8 cellular contexts compared by ENCODE assay signal in genomic region chr5:37370550-37370863, GRCh38. TPM values are rescaled to one million over a fixed set of nuclear protein-coding genes. Genes with fewer than 3 reads are reported as not detected.
DNase-seq lines count a peak whose midpoint lies in the region; ATAC-seq and TF ChIP-seq lines count a peak whose summit lies in the region.

No MANE protein-coding gene starts in this region.

- ATAC-seq in RWPE2 (ENCODE audit: low read depth) (peak; percentile 34; the same call in 2 of the 3 replicates), GM19324 (IDR thresholded peaks at IDR 0.05; ENCODE audit: low FRiP score, unreplicated experiment) (no peak), GM18520 (IDR thresholded peaks at IDR 0.05; ENCODE audit: unreplicated experiment) (no peak)

- H3K27ac ChIP-seq in RWPE2 (ENCODE audit: poor library complexity, severe bottlenecking), result peak overlapping the region; percentile 61

- H3K9me3 ChIP-seq in RWPE2 (ENCODE audit: severe bottlenecking) (no peaks in the 10 kb centered on the region), skeletal muscle satellite cell (replicated peaks; ENCODE audit: low read length) (no peaks in the 10 kb centered on the region)

- peaks cover 30% of the 10 kb centered on the region for H3K36me3 ChIP-seq in RWPE2 (ENCODE audit: low read depth)
- H3K36me3 ChIP-seq in skeletal muscle satellite cell (ENCODE audit: insufficient read depth, low read length), result no peaks in the 10 kb centered on the region

- peak overlapping the region; percentile 87 for H3K4me2 ChIP-seq in skeletal muscle satellite cell (ENCODE audit: low read length)

- H3K4me1 ChIP-seq in RWPE2 (ENCODE audit: insufficient read depth, poor library complexity, severe bottlenecking), result peaks cover 16% of the 10 kb centered on the region
- peaks cover 5% of the 10 kb centered on the region for H3K4me1 ChIP-seq in skeletal muscle satellite cell (ENCODE audit: control insufficient read depth, insufficient read depth, low read length)

- TF ChIP-seq CTCF in RWPE2 (IDR thresholded peaks at IDR 0.05; ENCODE audit: poor library complexity, severe bottlenecking) (no peak), fibroblast of mammary gland (conservative IDR thresholded peaks at IDR 0.05; ENCODE audit: control insufficient read depth, insufficient read depth, low read depth, low read length) (no peak)

- H3K9ac ChIP-seq in skeletal muscle satellite cell (ENCODE audit: low read depth, low read length), result peak overlapping the region; percentile 93

- peak; percentile 5 for DNase-seq in stimulated activated CD8-positive, alpha-beta memory T cell treated with anti-CD3 and anti-CD28 coated beads, Interleukin-12 subunit alpha, Interleukin-12 subunit beta, amount 100 ng/mL, for 24 hours (ENCODE audit: extremely low read depth)
- no peak for DNase-seq in stimulated activated CD8-positive, alpha-beta memory T cell treated with anti-CD3 and anti-CD28 coated beads, Interleukin-4, amount 100 ng/mL, for 48 hours
- DNase-seq in RWPE2 (ENCODE audit: low spot score), result no peak
- no peak for DNase-seq in fibroblast of mammary gland (ENCODE audit: low read depth)
- DNase-seq in pons (ENCODE audit: low spot score), result no peak

- no peaks in the 10 kb centered on the region for H3K27me3 ChIP-seq in RWPE2 (ENCODE audit: insufficient read depth, poor library complexity, severe bottlenecking)
- no peaks in the 10 kb centered on the region for H3K27me3 ChIP-seq in skeletal muscle satellite cell (ENCODE audit: control insufficient read depth, insufficient read depth, low read length)

- peak overlapping the region; percentile 74 for H3K4me3 ChIP-seq in RWPE2 (ENCODE audit: severe bottlenecking)
- H3K4me3 ChIP-seq in fibroblast of mammary gland (ENCODE audit: control insufficient read depth, low read depth, low read length), result peak overlapping the region; percentile 99
- peak overlapping the region; percentile 95 for H3K4me3 ChIP-seq in skeletal muscle satellite cell (ENCODE audit: low read length)

RNA-seq across cellular contexts. Expression of gene NUP155, which starts 0.4 kb away (rescaled TPM):
- total RNA-seq in skeletal muscle satellite cell (2012; rRNA removed), result 33.5 and 41.7 TPM in 2 replicates

RNA-seq across cellular contexts. Expression of gene WDR70, which starts 8.6 kb away (rescaled TPM):
- 20.0 and 20.8 TPM in 2 replicates for total RNA-seq in skeletal muscle satellite cell (2012; rRNA removed)
